In the genomic region with DNA sequence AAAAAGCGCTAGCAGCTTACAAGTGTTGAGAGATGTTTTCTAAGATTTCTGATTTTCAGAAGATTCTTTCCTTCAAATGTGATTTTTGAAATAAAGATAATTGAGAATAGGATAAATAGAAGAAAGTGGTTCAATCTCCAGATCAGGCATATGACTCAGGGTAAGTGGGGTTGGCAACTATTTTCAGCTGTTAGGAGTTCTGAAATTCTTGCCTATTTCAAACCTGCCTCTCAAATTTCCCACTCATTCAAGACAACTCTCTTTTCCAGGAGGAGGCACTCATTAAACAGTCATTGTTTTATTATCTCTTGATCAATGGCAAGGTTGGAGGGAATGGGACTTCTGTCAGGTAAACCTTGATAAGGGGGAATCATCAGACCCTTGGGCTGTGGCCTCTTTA, we compare ENCODE assay signal across 34 cellular contexts.
"Had no signal": no experiment of that assay in that cellular context is flagged by ENCODE, and none has a peak within 500 bp of the region (broad histone marks: within the 10 kb centered on the region; RNA-seq: fewer than 3 reads in every experiment).

No MANE protein-coding gene starts in this region.

- H3K27ac ChIP-seq: KMS-11 had no signal

- H3K4me2 ChIP-seq: KMS-11 had no signal

- H3K9ac ChIP-seq: KMS-11 had no signal

- H3K27me3 ChIP-seq: MG63 had no signal

- H3K36me3 ChIP-seq: MG63 had no signal

- H3K4me3 ChIP-seq: MG63 had no signal

- DNase-seq: Karpas-422, Kasumi-1, MG63, MM.1S, MV-4-11, NCI-H1048, NCI-H1092, NCI-H1092 treated with DMSO at 0.1 percent for 48 hours, NCI-H1105, NCI-H1105 treated with DMSO at 0.1 percent for 48 hours, NCI-H1417, NCI-H1417 treated with DMSO at 0.1 percent for 48 hours, NCI-H1436 treated with DMSO at 0.1 percent for 48 hours, NCI-H146, NCI-H1694, NCI-H1694 treated with DMSO at 0.1 percent for 48 hours, NCI-H187, NCI-H187 treated with DMSO at 0.1 percent for 48 hours, NCI-H1930, NCI-H2029, NCI-H2029 treated with DMSO at 0.1 percent for 48 hours, NCI-H2081, NCI-H2081 treated with DMSO at 0.1 percent for 48 hours, NCI-H2107, NCI-H2171, NCI-H2171 treated with DMSO at 0.1 percent for 48 hours, NCI-H2227 treated with DMSO at 0.1 percent for 48 hours, NCI-H226, NCI-H345, NCI-H446, NCI-H446 treated with DMSO at 0.1 percent for 48 hours, NCI-H510A, NCI-H510A treated with DMSO at 0.1 percent for 48 hours had no signal

- H3K9me3 ChIP-seq: MG63 had no signal
